In the genomic region with DNA sequence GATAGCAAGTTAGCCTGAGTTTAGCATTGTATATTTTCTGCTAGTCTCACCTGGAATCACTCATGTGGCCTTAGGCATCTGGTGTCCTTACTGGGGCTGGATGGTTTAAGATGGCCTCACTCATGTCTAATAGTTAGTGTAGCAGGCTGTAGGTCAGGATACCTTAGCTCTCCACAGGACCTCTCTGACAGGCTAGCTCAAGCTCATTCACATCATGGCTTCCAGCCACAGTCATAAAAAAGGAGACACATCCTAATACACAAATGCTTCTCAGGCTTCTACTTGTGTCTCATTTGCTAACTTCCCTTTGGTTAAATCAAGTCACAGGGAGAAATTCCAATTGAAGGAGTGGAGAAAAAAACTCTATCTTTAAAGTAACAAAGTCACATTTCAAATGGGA, we compare ENCODE assay signal across 24 cellular contexts.
"Had no signal": no experiment of that assay in that cellular context is flagged by ENCODE, and none has a peak within 500 bp of the region (broad histone marks: within the 10 kb centered on the region; RNA-seq: fewer than 3 reads in every experiment).

No MANE protein-coding gene starts in this region.

- H3K79me2 ChIP-seq: parathyroid adenoma had no signal

- H3K4me1 ChIP-seq: esophagus squamous epithelium, vagina had no signal

- ATAC-seq: gastrocnemius medialis; heart left ventricle; left cardiac atrium; left lung; natural killer cell; sciatic nerve; stimulated activated naive CD8-positive, alpha-beta T cell treated with anti-CD3 and anti-CD28 coated beads, Interleukin-15, amount 100 ng/mL, for 72 hours had no signal

- H2AFZ ChIP-seq: hepatocyte, parathyroid adenoma had no signal

- H3K4me2 ChIP-seq: hepatocyte, smooth muscle cell had no signal

- H3K27me3 ChIP-seq: dorsolateral prefrontal cortex, esophagus squamous epithelium, gastrocnemius medialis, heart left ventricle, hepatocyte, left lung, neutrophil, suprapubic skin, transverse colon, vagina had no signal

- H3K9ac ChIP-seq: parathyroid adenoma had no signal

- H3K4me3 ChIP-seq: dorsolateral prefrontal cortex, esophagus squamous epithelium, gastrocnemius medialis, heart left ventricle, hepatocyte, left lung, smooth muscle cell, suprapubic skin, transverse colon, vagina had no signal

- H3K36me3 ChIP-seq: esophagus squamous epithelium, gastrocnemius medialis, heart left ventricle, left lung, neutrophil, suprapubic skin, transverse colon, vagina had no signal

- H3K27ac ChIP-seq: dorsolateral prefrontal cortex, esophagus squamous epithelium, gastrocnemius medialis, heart left ventricle, hepatocyte, left lung, neutrophil, parathyroid adenoma, suprapubic skin, transverse colon, vagina had no signal

- FAIRE-seq: colon, endothelial cell of umbilical vein had no signal

- DNase-seq: dorsolateral prefrontal cortex; effector CD8-positive, alpha-beta T cell; esophagus squamous epithelium; gastrocnemius medialis; heart left ventricle; left cardiac atrium; left lung; natural killer cell; stimulated activated CD4-positive, alpha-beta T cell treated with anti-CD3 and anti-CD28 coated beads, Interleukin-12 subunit alpha, Interleukin-12 subunit beta, amount 100 ng/mL, for 4 hours; stimulated activated CD4-positive, alpha-beta T cell treated with anti-CD3 and anti-CD28 coated beads, Interleukin-1b, Interleukin-23, amount 100 ng/mL, for 48 hours; stimulated activated CD4-positive, alpha-beta T cell treated with anti-CD3 and anti-CD28 coated beads, Interleukin-4, amount 100 ng/mL, for 1 hour; stimulated activated CD8-positive, alpha-beta memory T cell treated with anti-CD3 and anti-CD28 coated beads, Interleukin-4, amount 100 ng/mL, for 48 hours; stimulated activated naive CD4-positive, alpha-beta T cell; stimulated activated naive CD8-positive, alpha-beta T cell treated with anti-CD3 and anti-CD28 coated beads, Interleukin-15, amount 100 ng/mL, for 72 hours; transverse colon had no signal

- H3K9me3 ChIP-seq: esophagus squamous epithelium, gastrocnemius medialis, heart left ventricle, left lung, neutrophil, suprapubic skin, transverse colon, vagina had no signal
